8 cellular contexts compared by ENCODE assay signal in genomic region chr5:177454397-177455035, GRCh38. TPM values are rescaled to one million over a fixed set of nuclear protein-coding genes. Genes with fewer than 3 reads are reported as not detected.
A peak's percentile ranks its signal among the peaks of the same experiment; 100 is the strongest.
DNase-seq lines count a peak whose midpoint lies in the region; ATAC-seq and TF ChIP-seq lines count a peak whose summit lies in the region.

No MANE protein-coding gene starts in this region.

- intact Hi-C loops in Panc1 (cut with micrococcal nuclease; ENCODE audit: unreplicated experiment): loop anchor here (10.0 kb wide), 1 partner anchor 140 kb away; the partner anchor contains the start of gene MXD3
- intact Hi-C loops in activated T-helper 1 cell treated with anti-CD3 and anti-CD28 coated beads, Interleukin-12 subunit alpha, Interleukin-12 subunit beta, Interleukin-2, Interleukin-4 antibody, amounts not matched to agents 30 ng/mL and 10 ng/mL and 1 ng/mL, durations not matched to agents 14 hours and 24 hours and 36 hours (cut with micrococcal nuclease): loop anchor here (1.0 to 5.0 kb wide), 7 partner anchors 8 to 322 kb away; partner anchors contain the start of genes NSD1, PRR7 and TMED9

- H3K4me1 ChIP-seq in Panc1 (ENCODE audit: control insufficient read depth, insufficient read depth, low read length): peaks cover 41% of the 10 kb centered on the region

- H3K9me3 ChIP-seq in Panc1 (ENCODE audit: control insufficient read depth, insufficient read depth, low read depth, low read length): no peaks in the 10 kb centered on the region

- DNase-seq in DMS53 (lab: John Stamatoyannopoulos, UW) (peak; percentile 96), HuH-7.5 (ENCODE audit: low spot score) (peak; percentile 100), Panc1 (ENCODE audit: low read depth, low spot score) (peak; percentile 57), fibroblast of gingiva (ENCODE audit: low read depth) (peak; percentile 79), naive B cell (peak; percentile 96)
- DNase-seq in activated T-helper 1 cell treated with anti-CD3 and anti-CD28 coated beads, Interleukin-12 subunit alpha, Interleukin-12 subunit beta, Interleukin-2, Interleukin-4 antibody, amounts not matched to agents 30 ng/mL and 10 ng/mL and 1 ng/mL, durations not matched to agents 14 hours and 24 hours and 36 hours (ENCODE audit: low spot score): peak; percentile 89
- peak; percentile 98 to 99 for DNase-seq in stimulated activated effector memory CD8-positive, alpha-beta T cell treated with anti-CD3 and anti-CD28 coated beads, Interleukin-12 subunit alpha, Interleukin-12 subunit beta, amount 100 ng/mL, for 72 hours (ENCODE audit: low spot score in 2 of 2)

- H3K4me3 Mint-ChIP-seq in activated T-helper 1 cell treated with anti-CD3 and anti-CD28 coated beads, Interleukin-12 subunit alpha, Interleukin-12 subunit beta, Interleukin-2, Interleukin-4 antibody, amounts not matched to agents 30 ng/mL and 10 ng/mL and 1 ng/mL, durations not matched to agents 14 hours and 24 hours and 36 hours: no peak overlapping the region
- H3K4me3 Mint-ChIP-seq in naive B cell: peak overlapping the region; percentile 84 to 99 (median 96)
- peak overlapping the region; percentile 73 for H3K4me3 Mint-ChIP-seq in stimulated activated effector memory CD8-positive, alpha-beta T cell treated with anti-CD3 and anti-CD28 coated beads, Interleukin-12 subunit alpha, Interleukin-12 subunit beta, amount 100 ng/mL, for 72 hours

- H3K27ac Mint-ChIP-seq in activated T-helper 1 cell treated with anti-CD3 and anti-CD28 coated beads, Interleukin-12 subunit alpha, Interleukin-12 subunit beta, Interleukin-2, Interleukin-4 antibody, amounts not matched to agents 30 ng/mL and 10 ng/mL and 1 ng/mL, durations not matched to agents 14 hours and 24 hours and 36 hours: peak overlapping the region; percentile 40
- peak overlapping the region; percentile 98 to 100 (median 100) for H3K27ac Mint-ChIP-seq in naive B cell
- H3K27ac Mint-ChIP-seq in stimulated activated effector memory CD8-positive, alpha-beta T cell treated with anti-CD3 and anti-CD28 coated beads, Interleukin-12 subunit alpha, Interleukin-12 subunit beta, amount 100 ng/mL, for 72 hours: peak overlapping the region; percentile 88

- peaks cover 18% of the 10 kb centered on the region for H3K27me3 Mint-ChIP-seq in activated T-helper 1 cell treated with anti-CD3 and anti-CD28 coated beads, Interleukin-12 subunit alpha, Interleukin-12 subunit beta, Interleukin-2, Interleukin-4 antibody, amounts not matched to agents 30 ng/mL and 10 ng/mL and 1 ng/mL, durations not matched to agents 14 hours and 24 hours and 36 hours (ENCODE audit: insufficient read depth)
- H3K27me3 Mint-ChIP-seq in naive B cell: peaks cover 0 to 4% (median 0%) of the 10 kb centered on the region in 3 donors

- in situ Hi-C loops in Panc1 (cut with HindIII; ENCODE audit: low pct_unique_long_range_greater_than_20kb, low sequenced_read_pairs): no loop called here

- peaks cover 4% of the 10 kb centered on the region for H3K36me3 Mint-ChIP-seq in activated T-helper 1 cell treated with anti-CD3 and anti-CD28 coated beads, Interleukin-12 subunit alpha, Interleukin-12 subunit beta, Interleukin-2, Interleukin-4 antibody, amounts not matched to agents 30 ng/mL and 10 ng/mL and 1 ng/mL, durations not matched to agents 14 hours and 24 hours and 36 hours (ENCODE audit: low read depth)
- no peaks in the 10 kb centered on the region for H3K36me3 Mint-ChIP-seq in naive B cell
- peaks cover 66% of the 10 kb centered on the region for H3K36me3 Mint-ChIP-seq in stimulated activated effector memory CD8-positive, alpha-beta T cell treated with anti-CD3 and anti-CD28 coated beads, Interleukin-12 subunit alpha, Interleukin-12 subunit beta, amount 100 ng/mL, for 72 hours

- ATAC-seq in GM21528 (IDR thresholded peaks at IDR 0.05; ENCODE audit: low FRiP score, unreplicated experiment) (peak; percentile 54), Panc1 (peak; percentile 68), naive B cell (ENCODE audit: low read depth in 2 of 2) (peak; percentile 47 to 52)
- peak; percentile 71 for ATAC-seq in stimulated activated effector memory CD8-positive, alpha-beta T cell treated with anti-CD3 and anti-CD28 coated beads, Interleukin-12 subunit alpha, Interleukin-12 subunit beta, amount 100 ng/mL, for 72 hours

- no peaks in the 10 kb centered on the region for H3K27me3 ChIP-seq in Panc1 (ENCODE audit: control insufficient read depth, insufficient read depth, low read length)

- peaks cover 3% of the 10 kb centered on the region; the same call in 1 of the 2 replicates for H3K36me3 ChIP-seq in Panc1 (ENCODE audit: control insufficient read depth, insufficient read depth, low read length)

- peaks cover 11% of the 10 kb centered on the region for H3K4me1 Mint-ChIP-seq in activated T-helper 1 cell treated with anti-CD3 and anti-CD28 coated beads, Interleukin-12 subunit alpha, Interleukin-12 subunit beta, Interleukin-2, Interleukin-4 antibody, amounts not matched to agents 30 ng/mL and 10 ng/mL and 1 ng/mL, durations not matched to agents 14 hours and 24 hours and 36 hours (ENCODE audit: low read depth)
- H3K4me1 Mint-ChIP-seq in naive B cell: peaks cover 21 to 26% (median 25%) of the 10 kb centered on the region in 3 donors
- H3K4me1 Mint-ChIP-seq in stimulated activated effector memory CD8-positive, alpha-beta T cell treated with anti-CD3 and anti-CD28 coated beads, Interleukin-12 subunit alpha, Interleukin-12 subunit beta, amount 100 ng/mL, for 72 hours: peaks cover 36% of the 10 kb centered on the region

- peak; percentile 95 for TF ChIP-seq CTCF in Panc1 (IDR thresholded peaks at IDR 0.05)

- CTCF ChIA-PET in Panc1 (lab: Charles Lee): interaction anchor here (0.6 to 3.3 kb wide), 8 partner anchors 14 to 287 kb away, joined by 3 to 29 read pairs (median 6); partner anchors contain the start of gene GRK6

- no TSS peak for BruUV-seq in Panc1 (replicated peaks; lab: Mats Ljungman, UMichigan)

- H3K4me3 ChIP-seq in Panc1 (ENCODE audit: low read depth in 2 of 2, low read length in 2 of 2): peak overlapping the region; percentile 50 to 61

- peak overlapping the region; percentile 78; the same call in 1 of the 2 replicates for H3K27ac ChIP-seq in Panc1 (ENCODE audit: low read length)

- POLR2A ChIA-PET in Panc1 (lab: Charles Lee): interaction anchor here (0.6 to 0.7 kb wide), 2 partner anchors 75 to 102 kb away, joined by 4 to 6 read pairs; no protein-coding TSS in a partner anchor

- H3K9me3 Mint-ChIP-seq in activated T-helper 1 cell treated with anti-CD3 and anti-CD28 coated beads, Interleukin-12 subunit alpha, Interleukin-12 subunit beta, Interleukin-2, Interleukin-4 antibody, amounts not matched to agents 30 ng/mL and 10 ng/mL and 1 ng/mL, durations not matched to agents 14 hours and 24 hours and 36 hours: no peaks in the 10 kb centered on the region
- H3K9me3 Mint-ChIP-seq in naive B cell: peaks cover 0 to 1% (median 0%) of the 10 kb centered on the region in 7 donors
- no peaks in the 10 kb centered on the region for H3K9me3 Mint-ChIP-seq in stimulated activated effector memory CD8-positive, alpha-beta T cell treated with anti-CD3 and anti-CD28 coated beads, Interleukin-12 subunit alpha, Interleukin-12 subunit beta, amount 100 ng/mL, for 72 hours

RNA-seq across cellular contexts. Expression of gene PRR7, which starts 7.9 kb away (rescaled TPM):
- 39.2 TPM for total RNA-seq in Panc1 (2021; ENCODE audit: unreplicated experiment)
- polyA plus RNA-seq in Panc1 (2012; ENCODE audit: insufficient read length): 61.1 TPM
- 10.3 and 11.2 TPM in 2 replicates for total RNA-seq in activated T-helper 1 cell treated with anti-CD3 and anti-CD28 coated beads, Interleukin-12 subunit alpha, Interleukin-12 subunit beta, Interleukin-2, Interleukin-4 antibody, amounts not matched to agents 30 ng/mL and 10 ng/mL and 1 ng/mL, durations not matched to agents 14 hours and 24 hours and 36 hours
- polyA plus RNA-seq in naive B cell (ENCODE audit: low read depth in 6 of 6): 10 to 100 TPM; 16.2 to 39.5 (median 25.7) TPM

RNA-seq across cellular contexts. Expression of gene DBN1, which starts 18.9 kb away (rescaled TPM):
- 195 TPM for total RNA-seq in Panc1 (2021; ENCODE audit: unreplicated experiment)
- polyA plus RNA-seq in Panc1 (2012; ENCODE audit: insufficient read length): 379 TPM
- total RNA-seq in activated T-helper 1 cell treated with anti-CD3 and anti-CD28 coated beads, Interleukin-12 subunit alpha, Interleukin-12 subunit beta, Interleukin-2, Interleukin-4 antibody, amounts not matched to agents 30 ng/mL and 10 ng/mL and 1 ng/mL, durations not matched to agents 14 hours and 24 hours and 36 hours: 13.1 and 14.4 TPM in 2 replicates
- 1 to 10 TPM in 1 of 6 donors, under 1 TPM in 3, not detected in 2; 0.31 to 1.9 (median 0.65) TPM for polyA plus RNA-seq in naive B cell (ENCODE audit: low read depth in 6 of 6)

RNA-seq across cellular contexts. Expression of gene GRK6, which starts 28.0 kb away (rescaled TPM):
- total RNA-seq in Panc1 (2021; ENCODE audit: unreplicated experiment): 56.1 TPM
- polyA plus RNA-seq in Panc1 (2012; ENCODE audit: insufficient read length): 68.7 TPM
- 122 and 132 TPM in 2 replicates for total RNA-seq in activated T-helper 1 cell treated with anti-CD3 and anti-CD28 coated beads, Interleukin-12 subunit alpha, Interleukin-12 subunit beta, Interleukin-2, Interleukin-4 antibody, amounts not matched to agents 30 ng/mL and 10 ng/mL and 1 ng/mL, durations not matched to agents 14 hours and 24 hours and 36 hours
- 100 to 1,000 TPM in 2 of 6 donors, 10 to 100 TPM in 4; 66.5 to 178 (median 98.1) TPM for polyA plus RNA-seq in naive B cell (ENCODE audit: low read depth in 6 of 6)

RNA-seq across cellular contexts. Expression of gene PDLIM7, which starts 42.9 kb away (rescaled TPM):
- 62.9 TPM for total RNA-seq in Panc1 (2021; ENCODE audit: unreplicated experiment)
- polyA plus RNA-seq in Panc1 (2012; ENCODE audit: insufficient read length): 56.8 TPM
- 49.2 and 49.9 TPM in 2 replicates for total RNA-seq in activated T-helper 1 cell treated with anti-CD3 and anti-CD28 coated beads, Interleukin-12 subunit alpha, Interleukin-12 subunit beta, Interleukin-2, Interleukin-4 antibody, amounts not matched to agents 30 ng/mL and 10 ng/mL and 1 ng/mL, durations not matched to agents 14 hours and 24 hours and 36 hours
- 1 to 10 TPM; 1.5 to 6.0 (median 3.9) TPM for polyA plus RNA-seq in naive B cell (ENCODE audit: low read depth in 6 of 6)

RNA-seq across cellular contexts. Expression of gene F12, which starts 45.2 kb away (rescaled TPM):
- total RNA-seq in Panc1 (2021; ENCODE audit: unreplicated experiment): 13.4 TPM
- polyA plus RNA-seq in Panc1 (2012; ENCODE audit: insufficient read length): 51.9 TPM
- 1.3 and 2.2 TPM in 2 replicates for total RNA-seq in activated T-helper 1 cell treated with anti-CD3 and anti-CD28 coated beads, Interleukin-12 subunit alpha, Interleukin-12 subunit beta, Interleukin-2, Interleukin-4 antibody, amounts not matched to agents 30 ng/mL and 10 ng/mL and 1 ng/mL, durations not matched to agents 14 hours and 24 hours and 36 hours
- polyA plus RNA-seq in naive B cell (ENCODE audit: low read depth in 6 of 6): 1 to 10 TPM in 1 of 6 donors, under 1 TPM in 2, not detected in 3; 0.56 to 1.4 (median 0.57) TPM

Comparison
In these comparisons a context has a peak if more than half of its experiments do, and no peak if none do; other contexts are left out.
1. Peak in every context shown above with its lines: DNase-seq, ATAC-seq, H3K4me3 ChIP-seq and H3K27ac ChIP-seq.
2. H3K27ac Mint-ChIP-seq: peak in every context shown above with its lines; median percentile 100 in naive B cell; 88 in stimulated activated effector memory CD8-positive, alpha-beta T cell treated with anti-CD3 and anti-CD28 coated beads, Interleukin-12 subunit alpha, Interleukin-12 subunit beta, amount 100 ng/mL, for 72 hours; 40 in activated T-helper 1 cell treated with anti-CD3 and anti-CD28 coated beads, Interleukin-12 subunit alpha, Interleukin-12 subunit beta, Interleukin-2, Interleukin-4 antibody, amounts not matched to agents 30 ng/mL and 10 ng/mL and 1 ng/mL, durations not matched to agents 14 hours and 24 hours and 36 hours.
3. RNA of gene DBN1, which starts 18.9 kb away (total RNA-seq): 195 TPM in Panc1 (single experiment); 13.1 to 14.4 TPM in activated T-helper 1 cell treated with anti-CD3 and anti-CD28 coated beads, Interleukin-12 subunit alpha, Interleukin-12 subunit beta, Interleukin-2, Interleukin-4 antibody, amounts not matched to agents 30 ng/mL and 10 ng/mL and 1 ng/mL, durations not matched to agents 14 hours and 24 hours and 36 hours; every median in the first group is over 10 times any median in the second.